ENCODE assay signal across 18 cellular contexts in genomic region chr16:22219389-22220075, GRCh38. TPM values are rescaled to one million over a fixed set of nuclear protein-coding genes. Genes with fewer than 3 reads are reported as not detected.
DNase-seq lines count a peak whose midpoint lies in the region; ATAC-seq, FAIRE-seq and TF ChIP-seq lines count a peak whose summit lies in the region.
"Had no signal": no experiment of that assay in that cellular context is flagged by ENCODE, and none has a peak within 500 bp of the region (broad histone marks: within the 10 kb centered on the region; RNA-seq: fewer than 3 reads in every experiment).

No MANE protein-coding gene starts in this region.

- BruUV-seq in HepG2 (replicated peaks; lab: Mats Ljungman, UMichigan) (no TSS peak), K562 (replicated peaks; lab: Mats Ljungman, UMichigan) (no TSS peak)

- no peak overlapping the region for H3K4me3 ChIP-seq in HepG2 (replicated peaks in 1 of 3; ENCODE audit: insufficient read depth in 1 of 3, low read depth in 2 of 3, low read length in 3 of 3)
- H3K4me3 ChIP-seq in right lobe of liver: no peak overlapping the region
- no peak overlapping the region for H3K4me3 ChIP-seq in K562
- peak overlapping the region; percentile 49 for H3K4me3 ChIP-seq in psoas muscle
- no peak overlapping the region for H3K4me3 ChIP-seq in BE2C (ENCODE audit: low read depth, low read length)
- H3K4me3 ChIP-seq: colonic mucosa had no signal

- POLR2A ChIA-PET in HepG2 (lab: Yijun Ruan, JAX) (interaction anchor here (1.3 to 3.4 kb wide), 2 partner anchors 13 to 28 kb away, joined by 4 to 9 read pairs; no protein-coding TSS in a partner anchor), K562 (lab: Yijun Ruan, JAX) (interaction anchor here (0.6 to 2.9 kb wide), 8 partner anchors 8 to 79 kb away, joined by 3 to 9 read pairs (median 4); no protein-coding TSS in a partner anchor)

- no peak for DNase-seq in HepG2 (ENCODE audit: low spot score)
- no peak for DNase-seq in right lobe of liver
- no peak for DNase-seq in K562 (ENCODE audit: extremely low read depth in 1 of 4, low spot score in 3 of 4)
- DNase-seq in psoas muscle: no peak
- no peak for DNase-seq in A172 (ENCODE audit: low spot score)
- no peak for DNase-seq in BE2C
- DNase-seq in DMS53 (lab: John Stamatoyannopoulos, UW): no peak
- no peak for DNase-seq in kidney tubule cell (ENCODE audit: low spot score)
- DNase-seq: activated naive CD4-positive, alpha-beta T cell treated with anti-CD3 and anti-CD28 coated beads for 36 hours; colonic mucosa; HFFc6; SHP77 treated with DMSO at 0.1 percent for 48 hours; stimulated activated naive CD4-positive, alpha-beta T cell treated with Interleukin-2 at 50 U/mL for 16 hours had no signal

- H3K9me3 ChIP-seq in HepG2 (ENCODE audit: low read length) (no peaks in the 10 kb centered on the region), right lobe of liver (no peaks in the 10 kb centered on the region), K562 (replicated peaks; ENCODE audit: control insufficient read depth, insufficient read depth, low read depth, low read length) (no peaks in the 10 kb centered on the region), psoas muscle (no peaks in the 10 kb centered on the region), BE2C (no peaks in the 10 kb centered on the region)
- H3K9me3 ChIP-seq: colonic mucosa had no signal

- H3K9me1 ChIP-seq in K562 (ENCODE audit: control insufficient read depth, insufficient read depth, low read length): no peaks in the 10 kb centered on the region

- H3K27me3 ChIP-seq in HepG2 (ENCODE audit: control insufficient read depth in 1 of 2, insufficient read depth in 2 of 2, low read length in 2 of 2) (no peaks in the 10 kb centered on the region), right lobe of liver (no peaks in the 10 kb centered on the region), K562 (ENCODE audit: control insufficient read depth in 2 of 2, insufficient read depth in 2 of 2, low read length in 2 of 2) (no peaks in the 10 kb centered on the region), psoas muscle (ENCODE audit: insufficient read depth in 3 of 3, low read length in 2 of 3) (no peaks in the 10 kb centered on the region), BE2C (no peaks in the 10 kb centered on the region)
- H3K27me3 ChIP-seq: colonic mucosa had no signal

- WGBS in HepG2 (ENCODE audit: low lambda C conversion rate): 96% methylated on average over 3 of the region's 3 CpGs
- no CpG with 5 or more reads among the region's 3 CpGs for WGBS in right lobe of liver (ENCODE audit: insufficient coverage, low coverage, low lambda C conversion rate, missing lambda C conversion rate)
- WGBS in K562 (ENCODE audit: insufficient coverage, low coverage, missing lambda C conversion rate): 92% methylated on average over 3 of the region's 3 CpGs
- WGBS in psoas muscle, 3 donors: 64 to 71% (median 65%) methylated on average over 3 of the region's 3 CpGs

- H4K20me1 ChIP-seq in HepG2 (ENCODE audit: insufficient read depth, low read length) (no peaks in the 10 kb centered on the region), K562 (replicated peaks; ENCODE audit: control insufficient read depth, insufficient read depth, low read length) (peaks cover 7% of the 10 kb centered on the region)

- peaks cover 16% of the 10 kb centered on the region for H3K79me2 ChIP-seq in HepG2 (ENCODE audit: insufficient read depth, low read length)
- peaks cover 73% of the 10 kb centered on the region for H3K79me2 ChIP-seq in K562 (ENCODE audit: control insufficient read depth, insufficient read depth, low read length)

- TF ChIP-seq RAD21 in HepG2 (CRISPR knock-in tag; IDR thresholded peaks at IDR 0.05) (no peak), K562 (CRISPR knock-in tag; conservative IDR thresholded peaks at IDR 0.05 in 1 of 2, IDR thresholded peaks at IDR 0.05 in 1 of 2) (no peak)

- H3K4me2 ChIP-seq in HepG2 (ENCODE audit: low read depth, low read length): no peak overlapping the region
- H3K4me2 ChIP-seq in K562 (ENCODE audit: insufficient read depth, low read length): no peak overlapping the region

- H3K4me1 ChIP-seq in HepG2 (ENCODE audit: insufficient read depth, low read length) (peaks cover 23% of the 10 kb centered on the region), right lobe of liver (peaks cover 0 to 12% (median 3%) of the 10 kb centered on the region in 4 donors), K562 (replicated peaks in 1 of 2; ENCODE audit: control insufficient read depth in 2 of 2, insufficient read depth in 2 of 2, low read length in 2 of 2) (peaks cover 30 to 32% of the 10 kb centered on the region in 2 experiments), psoas muscle (peaks cover 60% of the 10 kb centered on the region), BE2C (no peaks in the 10 kb centered on the region)

- in situ Hi-C loops in HepG2 (cut with HindIII; ENCODE audit: extremely low pct_ligation_motif_present, low pct_unique_long_range_greater_than_20kb): no loop called here
- in situ Hi-C loops in K562 (cut with MboI): no loop called here

- no peak for TF ChIP-seq EP300 in HepG2 (IDR thresholded peaks at IDR 0.05; ENCODE audit: low read depth in 2 of 2, low read length in 2 of 2)
- no peak for TF ChIP-seq EP300 in HepG2 (CRISPR knock-in tag; IDR thresholded peaks at IDR 0.05; ENCODE audit: borderline replicate concordance)
- TF ChIP-seq EP300 in K562 (IDR thresholded peaks at IDR 0.05; ENCODE audit: low read length): no peak

- CTCF ChIA-PET in HepG2 (lab: Yijun Ruan, JAX; ENCODE audit: low intra/inter-chr PET ratio, low total read pairs): no interaction called here
- CTCF ChIA-PET in K562 (lab: Yijun Ruan, JAX; ENCODE audit: low intra/inter-chr PET ratio): no interaction called here

- FAIRE-seq in HepG2 (lab: Jason Lieb, UNC) (no peak), K562 (lab: Jason Lieb, UNC) (no peak)
- FAIRE-seq: endothelial cell of umbilical vein had no signal

- TF ChIP-seq CTCF in HepG2 (CRISPR knock-in tag; IDR thresholded peaks at IDR 0.05) (no peak), right lobe of liver (IDR thresholded peaks at IDR 0.05) (no peak), K562 (IDR thresholded peaks at IDR 0.05 in 2 of 3, conservative IDR thresholded peaks at IDR 0.05 in 1 of 3; ENCODE audit: insufficient read depth in 2 of 3, low read depth in 1 of 3, low read length in 3 of 3) (no peak), psoas muscle (IDR thresholded peaks at IDR 0.05) (no peak), BE2C (IDR thresholded peaks at IDR 0.05; ENCODE audit: low read depth, low read length) (no peak)

- no peak for ATAC-seq in HepG2
- no peak for ATAC-seq in right lobe of liver
- ATAC-seq in K562: no peak
- peak in 1 of 4 donors; percentile 0 for ATAC-seq in psoas muscle

- H3K27ac ChIP-seq in HepG2 (ENCODE audit: extremely low read length, insufficient read depth, low read length): no peak overlapping the region
- peak overlapping the region in 1 of 3 donors; percentile 75 for H3K27ac ChIP-seq in right lobe of liver
- no peak overlapping the region for H3K27ac ChIP-seq in K562 (ENCODE audit: extremely low read depth, low read depth, low read length)
- H3K27ac ChIP-seq in psoas muscle: peak overlapping the region; percentile 96
- H3K27ac ChIP-seq: colonic mucosa had no signal

- no peak overlapping the region for H3K9ac ChIP-seq in HepG2 (ENCODE audit: insufficient read depth, low read depth, low read length)
- H3K9ac ChIP-seq in K562 (ENCODE audit: insufficient read depth in 1 of 2, low read depth in 2 of 2, low read length in 2 of 2): no peak overlapping the region

- H2AFZ ChIP-seq in HepG2 (ENCODE audit: low read length): no peak overlapping the region
- H2AFZ ChIP-seq in K562 (ENCODE audit: low read depth, low read length): no peak overlapping the region

- H3K36me3 ChIP-seq in HepG2 (replicated peaks in 1 of 2; ENCODE audit: control insufficient read depth in 1 of 2, insufficient read depth in 2 of 2, low read length in 2 of 2) (peaks cover 7 to 23% of the 10 kb centered on the region in 2 experiments; a peak in 4 of 5 replicates), right lobe of liver (no peaks in the 10 kb centered on the region), K562 (ENCODE audit: control insufficient read depth, insufficient read depth, low read length) (peaks cover 37% of the 10 kb centered on the region; the same call in 2 of the 3 replicates), psoas muscle (ENCODE audit: insufficient read depth in 1 of 2, low read depth in 1 of 2) (no peaks in the 10 kb centered on the region), BE2C (peaks cover 10% of the 10 kb centered on the region)
- H3K36me3 ChIP-seq: colonic mucosa had no signal

- intact Hi-C loops in HepG2 (cut with micrococcal nuclease; ENCODE audit: unreplicated experiment): no loop called here
- intact Hi-C loops in right lobe of liver (cut with DNase I): loop anchor here in 1 of 2 donors (10.0 kb wide), 1 partner anchor 65 kb away; no protein-coding TSS in a partner anchor
- intact Hi-C loops in K562 (cut with micrococcal nuclease): no loop called here
- intact Hi-C loops in psoas muscle (cut with DNase I): loop anchor here in 1 of 2 donors (2.0 kb wide), 1 partner anchor 13 kb away; the partner anchor contains the start of gene EEF2K

- TF ChIP-seq POLR2A in HepG2 (IDR thresholded peaks at IDR 0.05; ENCODE audit: insufficient read depth in 1 of 2, low read depth in 2 of 2, low read length in 2 of 2) (no peak), right lobe of liver (IDR thresholded peaks at IDR 0.05) (no peak), K562 (conservative IDR thresholded peaks at IDR 0.05) (no peak)

RNA-seq across cellular contexts. Expression of gene EEF2K, which starts 13.5 kb away (rescaled TPM):
- total RNA-seq in HepG2 (2016; rRNA removed; fragmentation: Illumina TruSeq; extraction: Trizol) (14.3 and 23.8 TPM in 2 replicates), right lobe of liver (10 to 100 TPM in 5 of 6 experiments, 1 to 10 TPM in 1; 10.0 to 17.5 (median 11.5) TPM), K562 (2014; rRNA removed) (13.1 and 14.8 TPM in 2 replicates), K562 (2014; rRNA removed; fragmentation: Illumina TruSeq; extraction: Trizol) (14.6 and 18.3 TPM in 2 replicates), K562 (2015; rRNA removed; fragmentation: Illumina TruSeq; extraction: Trizol) (12.1 and 12.9 TPM in 2 replicates), K562 (2021) (33.7 and 35.2 TPM in 2 replicates), psoas muscle (10 to 100 TPM; 29.4 to 47.0 (median 34.3) TPM)
- total RNA-seq in HepG2 (2016; cell fraction: cytosol; rRNA removed; fragmentation: Illumina TruSeq; extraction: Trizol; ENCODE audit: low read depth): 3.2 and 3.4 TPM in 2 replicates
- total RNA-seq in HepG2 (2016; cell fraction: insoluble cytoplasmic fraction; rRNA removed; fragmentation: Illumina TruSeq; extraction: Trizol): 12.5 and 22.8 TPM in 2 replicates
- 8.3 and 8.6 TPM in 2 replicates for total RNA-seq in HepG2 (2016; cell fraction: membrane; rRNA removed; fragmentation: Illumina TruSeq; extraction: Trizol)
- 20.0 and 25.8 TPM in 2 replicates for total RNA-seq in HepG2 (2016; cell fraction: nucleus; rRNA removed; fragmentation: Illumina TruSeq; extraction: Trizol)
- polyA plus RNA-seq in HepG2 (2011; rRNA removed) (20.0 and 22.0 TPM in 2 replicates), K562 (2011; rRNA removed) (12.2 and 13.7 TPM in 2 replicates), K562 (2014; fragmentation: Illumina TruSeq; extraction: Trizol) (23.0 and 26.3 TPM in 2 replicates), K562 (2014; fragmentation: Nextera tagmentation; extraction: Ambion mirVana) (1 to 10 TPM; 3.0 to 3.4 TPM), K562 (2014; rRNA removed) (11.3 and 15.3 TPM in 2 replicates), psoas muscle (10 to 100 TPM; 13.0 to 14.5 (median 13.2) TPM)
- polyA plus RNA-seq in HepG2 (2011; cell fraction: cytosol; rRNA removed): 7.4 and 8.9 TPM in 2 replicates
- 47.8 and 56.1 TPM in 2 replicates for polyA plus RNA-seq in HepG2 (2011; cell fraction: nucleus; rRNA removed)
- 11.0 and 12.1 TPM in 2 replicates for polyA plus RNA-seq in HepG2 (2012)
- polyA plus RNA-seq in HepG2 (2016; cell fraction: cytosol; fragmentation: Illumina TruSeq; extraction: Trizol; ENCODE audit: low read depth): 1.1 and 1.2 TPM in 2 replicates
- polyA plus RNA-seq in HepG2 (2016; cell fraction: insoluble cytoplasmic fraction; fragmentation: Illumina TruSeq; extraction: Trizol; ENCODE audit: low read depth): 8.7 and 10.9 TPM in 2 replicates
- 2.6 and 3.0 TPM in 2 replicates for polyA plus RNA-seq in HepG2 (2016; cell fraction: membrane; fragmentation: Illumina TruSeq; extraction: Trizol; ENCODE audit: low read depth)
- 33.2 and 35.2 TPM in 2 replicates for polyA plus RNA-seq in HepG2 (2016; cell fraction: nucleus; fragmentation: Illumina TruSeq; extraction: Trizol; ENCODE audit: insufficient read depth, low read depth)
- 52.0 and 57.8 TPM in 2 replicates for polyA minus RNA-seq in HepG2 (2011; rRNA and poly(A)+ RNA removed; ENCODE audit: low replicate concordance)
- 14.7 and 15.5 TPM in 2 replicates for polyA minus RNA-seq in HepG2 (2011; cell fraction: cytosol; rRNA and poly(A)+ RNA removed)
- 23.9 and 25.6 TPM in 2 replicates for polyA minus RNA-seq in HepG2 (2011; cell fraction: nucleus; rRNA and poly(A)+ RNA removed)
- 80.4 and 136 TPM in 2 replicates for total RNA-seq in K562 (2011; cell fraction: chromatin; rRNA removed; ENCODE audit: low replicate concordance)
- 75.0 and 81.5 TPM in 2 replicates for total RNA-seq in K562 (2011; cell fraction: nucleolus; rRNA removed)
- total RNA-seq in K562 (2011; cell fraction: nucleoplasm; rRNA removed): 92.4 and 163 TPM in 2 replicates
- 20.2 and 20.3 TPM in 2 replicates for polyA plus RNA-seq in K562 (2011; cell fraction: cytosol; rRNA removed)
- 32.2 and 38.1 TPM in 2 replicates for polyA plus RNA-seq in K562 (2011; cell fraction: nucleus; rRNA removed)
- polyA plus RNA-seq in K562 (2012): 10.6 and 18.8 TPM in 2 replicates
- 29.6 and 31.7 TPM in 2 replicates for polyA minus RNA-seq in K562 (2011; rRNA and poly(A)+ RNA removed)
- 28.4 and 40.3 TPM in 2 replicates for polyA minus RNA-seq in K562 (2011; cell fraction: cytosol; rRNA and poly(A)+ RNA removed)
- polyA minus RNA-seq in K562 (2011; cell fraction: nucleus; rRNA and poly(A)+ RNA removed): 12.3 and 15.8 TPM in 2 replicates
- 7.8 and 9.2 TPM in 2 replicates for total RNA-seq in A172 (2014; rRNA removed; shearing (Covaris generic))
- polyA plus RNA-seq in BE2C (2012; ENCODE audit: insufficient read depth, insufficient read length, low read depth): 8.8 TPM

RNA-seq across cellular contexts. Expression of gene SDR42E2, which starts 57.2 kb away (rescaled TPM):
- total RNA-seq in HepG2 (2016; rRNA removed; fragmentation: Illumina TruSeq; extraction: Trizol): 0.11 TPM in 1 of 2 replicates, not detected in the other
- 0.44 and 0.71 TPM in 2 replicates for total RNA-seq in HepG2 (2016; cell fraction: cytosol; rRNA removed; fragmentation: Illumina TruSeq; extraction: Trizol; ENCODE audit: low read depth)
- total RNA-seq in HepG2 (2016; cell fraction: insoluble cytoplasmic fraction; rRNA removed; fragmentation: Illumina TruSeq; extraction: Trizol): 0.13 TPM in 1 of 2 replicates, not detected in the other
- total RNA-seq in HepG2 (2016; cell fraction: membrane; rRNA removed; fragmentation: Illumina TruSeq; extraction: Trizol): 0.17 and 0.28 TPM in 2 replicates
- total RNA-seq in HepG2 (2016; cell fraction: nucleus; rRNA removed; fragmentation: Illumina TruSeq; extraction: Trizol): 0.37 and 0.60 TPM in 2 replicates
- polyA plus RNA-seq in HepG2 (2011; rRNA removed): 0.05 TPM in 1 of 2 replicates, not detected in the other
- polyA plus RNA-seq in HepG2 (2011; cell fraction: cytosol; rRNA removed): not detected in 2 replicates
- polyA plus RNA-seq in HepG2 (2011; cell fraction: nucleus; rRNA removed): 0.07 and 0.10 TPM in 2 replicates
- 0.17 and 0.23 TPM in 2 replicates for polyA plus RNA-seq in HepG2 (2012)
- 0.05 and 0.08 TPM in 2 replicates for polyA plus RNA-seq in HepG2 (2016; cell fraction: cytosol; fragmentation: Illumina TruSeq; extraction: Trizol; ENCODE audit: low read depth)
- polyA plus RNA-seq in HepG2 (2016; cell fraction: insoluble cytoplasmic fraction; fragmentation: Illumina TruSeq; extraction: Trizol; ENCODE audit: low read depth): not detected in 2 replicates
- polyA plus RNA-seq in HepG2 (2016; cell fraction: membrane; fragmentation: Illumina TruSeq; extraction: Trizol; ENCODE audit: low read depth): 0.07 TPM in 1 of 2 replicates, not detected in the other
- not detected in 2 replicates for polyA plus RNA-seq in HepG2 (2016; cell fraction: nucleus; fragmentation: Illumina TruSeq; extraction: Trizol; ENCODE audit: insufficient read depth, low read depth)
- 0.05 and 0.14 TPM in 2 replicates for polyA minus RNA-seq in HepG2 (2011; rRNA and poly(A)+ RNA removed; ENCODE audit: low replicate concordance)
- 0.26 TPM in 1 of 2 replicates, not detected in the other for polyA minus RNA-seq in HepG2 (2011; cell fraction: cytosol; rRNA and poly(A)+ RNA removed)
- polyA minus RNA-seq in HepG2 (2011; cell fraction: nucleus; rRNA and poly(A)+ RNA removed): 0.50 and 0.77 TPM in 2 replicates
- not detected for total RNA-seq in right lobe of liver
- total RNA-seq in K562 (2011; cell fraction: chromatin; rRNA removed; ENCODE audit: low replicate concordance): 0.28 TPM in 1 of 2 replicates, not detected in the other
- 0.13 TPM in 1 of 2 replicates, not detected in the other for total RNA-seq in K562 (2011; cell fraction: nucleolus; rRNA removed)
- 0.22 and 0.53 TPM in 2 replicates for total RNA-seq in K562 (2011; cell fraction: nucleoplasm; rRNA removed)
- not detected in 2 replicates for total RNA-seq in K562 (2014; rRNA removed)
- not detected in 2 replicates for total RNA-seq in K562 (2014; rRNA removed; fragmentation: Illumina TruSeq; extraction: Trizol)
- total RNA-seq in K562 (2015; rRNA removed; fragmentation: Illumina TruSeq; extraction: Trizol): 0.07 TPM in 1 of 2 replicates, not detected in the other
- total RNA-seq in K562 (2021): not detected in 2 replicates
- 0.03 and 0.08 TPM in 2 replicates for polyA plus RNA-seq in K562 (2011; rRNA removed)
- polyA plus RNA-seq in K562 (2011; cell fraction: cytosol; rRNA removed): 0.03 TPM in 1 of 2 replicates, not detected in the other
- 0.06 and 0.09 TPM in 2 replicates for polyA plus RNA-seq in K562 (2011; cell fraction: nucleus; rRNA removed)
- 0.04 and 0.07 TPM in 2 replicates for polyA plus RNA-seq in K562 (2012)
- polyA plus RNA-seq in K562 (2014; fragmentation: Illumina TruSeq; extraction: Trizol): 0.04 TPM in 1 of 2 replicates, not detected in the other
- polyA plus RNA-seq in K562 (2014; fragmentation: Nextera tagmentation; extraction: Ambion mirVana): under 1 TPM; 0.04 to 0.06 TPM
- not detected in 2 replicates for polyA plus RNA-seq in K562 (2014; rRNA removed)
- polyA minus RNA-seq in K562 (2011; rRNA and poly(A)+ RNA removed): not detected in 2 replicates
- polyA minus RNA-seq in K562 (2011; cell fraction: cytosol; rRNA and poly(A)+ RNA removed): not detected in 2 replicates
- polyA minus RNA-seq in K562 (2011; cell fraction: nucleus; rRNA and poly(A)+ RNA removed): 0.22 and 0.27 TPM in 2 replicates
- total RNA-seq in psoas muscle: under 1 TPM in 1 of 4 donors, not detected in 3; 0.08 TPM
- under 1 TPM in 1 of 3 donors, not detected in 2; 0.01 TPM for polyA plus RNA-seq in psoas muscle
- not detected in 2 replicates for total RNA-seq in A172 (2014; rRNA removed; shearing (Covaris generic))
- not detected for polyA plus RNA-seq in BE2C (2012; ENCODE audit: insufficient read depth, insufficient read length, low read depth)
- total RNA-seq: colonic mucosa; HFFc6; left lobe of liver; MCF 10A; NCI-H460; T-helper 2 cell treated with Interferon-gamma antibody and Interleukin-4, amounts not matched to agents 100 ng/mL and 5 ng/mL, for 36 hours had no signal

Comparison
In these comparisons a context has a peak if more than half of its experiments do, and no peak if none do; other contexts are left out.
1. Of the 241 proteins assayed by ChIP-seq in both HepG2 and K562: peak only in HepG2: CEBPB, CEBPG and ZNF121; only in K562: PTBP1 and USF2; in both: none; in neither: 235; mixed calls (peak in some experiments, not most) for 1.